In the genomic region with DNA sequence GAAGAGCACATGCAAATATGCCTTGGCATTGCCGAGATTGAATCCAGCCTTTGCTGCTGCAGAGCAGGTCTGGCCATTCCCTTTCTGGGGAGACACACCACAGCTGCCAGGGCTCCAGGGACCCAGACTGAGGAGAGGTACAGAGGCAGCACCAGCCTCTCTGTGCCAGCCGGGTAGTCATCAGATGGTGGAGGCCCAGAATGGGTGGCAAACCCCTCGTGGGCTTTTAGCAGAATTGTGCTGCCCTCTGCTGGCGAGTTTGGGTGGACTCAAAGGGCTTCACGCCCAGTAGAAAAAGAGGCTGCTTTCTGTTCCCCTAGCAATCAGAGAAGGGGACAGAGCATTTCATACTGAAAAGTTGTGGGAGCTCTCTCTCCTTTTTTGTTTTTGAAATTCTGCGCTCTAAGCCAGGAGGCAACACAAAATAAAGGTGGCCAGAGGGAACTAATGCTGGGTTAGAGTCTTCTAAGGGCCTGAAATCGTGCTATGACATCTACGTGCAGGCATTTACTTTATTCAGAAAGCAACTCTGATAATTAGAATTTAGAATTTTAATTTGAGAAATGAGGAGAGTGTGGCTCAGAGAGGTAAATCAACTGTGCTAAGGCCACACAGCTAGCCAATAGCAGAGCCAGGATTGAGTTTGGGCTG, we compare ENCODE assay signal across 8 cellular contexts.
DNase-seq lines count a peak whose midpoint lies in the region; ATAC-seq, FAIRE-seq and TF ChIP-seq lines count a peak whose summit lies in the region.

No MANE protein-coding gene starts in this region.

- peak; percentile 69 for TF ChIP-seq CTCF in BE2C (IDR thresholded peaks at IDR 0.05; ENCODE audit: low read depth, low read length)
- peak; percentile 83 for TF ChIP-seq CTCF in KMS-11 (conservative IDR thresholded peaks at IDR 0.05; ENCODE audit: low read depth, low read length)
- TF ChIP-seq CTCF in osteocyte (IDR thresholded peaks at IDR 0.05) = peak; percentile 91
- TF ChIP-seq CTCF in tibial nerve (IDR thresholded peaks at IDR 0.05) = peak; percentile 74 to 93 (median 88)

- no peak overlapping the region for H3K27ac ChIP-seq in KMS-11
- H3K27ac ChIP-seq in tibial nerve = no peak overlapping the region

- no peak for TF ChIP-seq EP300 in tibial nerve (IDR thresholded peaks at IDR 0.05)

- H3K36me3 ChIP-seq in BE2C (no peaks in the 10 kb centered on the region), KMS-11 (ENCODE audit: insufficient read depth) (no peaks in the 10 kb centered on the region), tibial nerve (no peaks in the 10 kb centered on the region)

- H3K9me3 ChIP-seq in BE2C (no peaks in the 10 kb centered on the region), tibial nerve (no peaks in the 10 kb centered on the region)

- H3K27me3 ChIP-seq in BE2C = no peaks in the 10 kb centered on the region
- H3K27me3 ChIP-seq in KMS-11 (ENCODE audit: insufficient read depth, low read depth) = no peaks in the 10 kb centered on the region
- no peaks in the 10 kb centered on the region for H3K27me3 ChIP-seq in tibial nerve

- no peaks in the 10 kb centered on the region for H3K4me1 Mint-ChIP-seq in activated T-helper 17 cell treated with anti-CD3 and anti-CD28 coated beads, Interleukin-2, amount 50 U/mL, for 72 hours
- no peaks in the 10 kb centered on the region for H3K4me1 Mint-ChIP-seq in osteocyte (ENCODE audit: unreplicated experiment)

- no peaks in the 10 kb centered on the region for H3K79me2 ChIP-seq in KMS-11 (ENCODE audit: insufficient read depth, low read depth)

- H4K20me1 ChIP-seq in KMS-11 (ENCODE audit: insufficient read depth) = no peaks in the 10 kb centered on the region

- peak; percentile 70 for DNase-seq in BE2C
- peak; percentile 23 for DNase-seq in GM19240 (ENCODE audit: insufficient read length, low spot score)
- peak; percentile 42 for DNase-seq in RCC 7860 (ENCODE audit: low spot score)
- peak; percentile 33 to 75 for DNase-seq in frontal cortex (ENCODE audit: low spot score in 2 of 2)
- peak; percentile 91 for DNase-seq in osteocyte (ENCODE audit: extremely low spot score, unreplicated experiment)
- peak; percentile 68 to 82 for DNase-seq in tibial nerve (ENCODE audit: low spot score in 2 of 2)

- H3K4me3 ChIP-seq in BE2C (ENCODE audit: low read depth, low read length) = no peak overlapping the region
- H3K4me3 ChIP-seq in KMS-11 (IDR thresholded peaks at IDR 0.05; ENCODE audit: insufficient read depth, low read depth, low read length) = no peak overlapping the region
- no peak overlapping the region for H3K4me3 ChIP-seq in tibial nerve

- 0 out of 2 replicates have a peak overlapping the region, but pooled peaks have one; percentile 32 for H2AFZ ChIP-seq in KMS-11 (ENCODE audit: low read depth)

- peaks cover 14% of the 10 kb centered on the region for H3K27me3 Mint-ChIP-seq in activated T-helper 17 cell treated with anti-CD3 and anti-CD28 coated beads, Interleukin-2, amount 50 U/mL, for 72 hours
- peaks cover 28% of the 10 kb centered on the region for H3K27me3 Mint-ChIP-seq in osteocyte (ENCODE audit: unreplicated experiment)

- H3K4me3 Mint-ChIP-seq in activated T-helper 17 cell treated with anti-CD3 and anti-CD28 coated beads, Interleukin-2, amount 50 U/mL, for 72 hours = no peak overlapping the region
- H3K4me3 Mint-ChIP-seq in osteocyte (ENCODE audit: unreplicated experiment) = no peak overlapping the region

- FAIRE-seq in RCC 7860 (lab: Jason Lieb, UNC) = no peak
- FAIRE-seq in frontal cortex (lab: Jason Lieb, UNC) = no peak

- H3K27ac Mint-ChIP-seq in activated T-helper 17 cell treated with anti-CD3 and anti-CD28 coated beads, Interleukin-2, amount 50 U/mL, for 72 hours = no peak overlapping the region
- H3K27ac Mint-ChIP-seq in osteocyte (ENCODE audit: unreplicated experiment) = no peak overlapping the region

- H3K4me1 ChIP-seq in BE2C (no peaks in the 10 kb centered on the region), KMS-11 (ENCODE audit: low read depth, poor library complexity, severe bottlenecking) (peaks cover 48% of the 10 kb centered on the region), tibial nerve (peaks cover 0 to 25% (median 0%) of the 10 kb centered on the region in 4 donors)

- no peaks in the 10 kb centered on the region for H3K9me3 Mint-ChIP-seq in activated T-helper 17 cell treated with anti-CD3 and anti-CD28 coated beads, Interleukin-2, amount 50 U/mL, for 72 hours
- H3K9me3 Mint-ChIP-seq in osteocyte (ENCODE audit: unreplicated experiment) = no peaks in the 10 kb centered on the region

- peak overlapping the region; percentile 51 for H3K4me2 ChIP-seq in KMS-11

- WGBS in tibial nerve, 2 donors = 39 to 41% methylated on average over 8 of the region's 8 CpGs

- ATAC-seq in activated T-helper 17 cell treated with anti-CD3 and anti-CD28 coated beads, Interleukin-2, amount 50 U/mL, for 72 hours (replicated peaks) = peak; percentile 72

- TF ChIP-seq POLR2A in tibial nerve (IDR thresholded peaks at IDR 0.05) = no peak

- no peaks in the 10 kb centered on the region for H3K36me3 Mint-ChIP-seq in activated T-helper 17 cell treated with anti-CD3 and anti-CD28 coated beads, Interleukin-2, amount 50 U/mL, for 72 hours (ENCODE audit: low read depth)
- no peaks in the 10 kb centered on the region for H3K36me3 Mint-ChIP-seq in osteocyte (ENCODE audit: unreplicated experiment)

- H3K9ac ChIP-seq in KMS-11 = no peak overlapping the region

Comparison
In these comparisons a context has a peak if more than half of its experiments do, and no peak if none do; other contexts are left out.
1. DNase-seq: peak in every context shown above with its lines; median percentile 91 in osteocyte; 75 in tibial nerve; 70 in BE2C; 54 in frontal cortex; 42 in RCC 7860; 23 in GM19240.